ENCODE assay signal across 26 cellular contexts in the genomic region with DNA sequence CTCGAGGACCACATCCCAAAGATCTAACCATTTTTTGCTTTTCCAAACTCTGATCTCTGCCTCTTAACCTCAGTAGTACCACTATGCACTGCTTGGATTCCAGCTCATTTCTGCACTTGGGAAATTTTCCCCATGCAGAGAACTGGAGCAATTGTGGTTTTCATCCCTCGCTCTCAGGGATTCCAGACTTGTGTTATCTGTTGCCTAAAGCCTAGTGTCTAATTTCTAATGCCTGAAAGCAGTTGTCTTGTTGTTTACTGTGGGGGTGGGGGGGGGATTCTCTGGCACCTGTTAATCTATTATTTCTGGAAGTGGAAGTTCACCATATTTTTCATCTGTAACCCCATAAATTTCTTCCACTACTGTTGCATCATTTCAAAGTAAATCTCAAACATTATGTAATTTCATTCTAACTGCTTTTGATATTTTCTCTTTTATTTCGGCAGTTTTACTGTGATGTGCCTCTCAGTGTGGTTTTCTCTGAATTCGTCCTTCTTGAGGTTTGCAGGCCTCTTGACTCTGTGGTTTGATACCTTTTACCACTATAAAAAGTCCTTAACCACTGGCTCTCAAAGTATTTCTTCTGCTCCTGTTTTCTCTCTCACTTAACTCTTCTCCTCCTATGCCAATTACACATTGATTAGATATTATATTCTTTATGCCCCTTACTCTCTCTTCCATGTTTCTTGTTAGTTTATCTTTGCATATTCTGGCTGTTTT.
"Had no signal": no experiment of that assay in that cellular context is flagged by ENCODE, and none has a peak within 500 bp of the region (broad histone marks: within the 10 kb centered on the region; RNA-seq: fewer than 3 reads in every experiment).

No MANE protein-coding gene starts in this region.

- H3K36me3 ChIP-seq: ascending aorta, left ventricle myocardium inferior, right lobe of liver, transverse colon had no signal

- H3K4me2 ChIP-seq: hepatocyte had no signal

- ATAC-seq: activated CD4-positive, alpha-beta T cell treated with anti-CD3 and anti-CD28 coated beads for 36 hours; activated naive CD4-positive, alpha-beta T cell treated with anti-CD3 and anti-CD28 coated beads, Interleukin-2, amount 50 U/mL, for 72 hours; activated T-helper 17 cell treated with anti-CD3 and anti-CD28 coated beads, Interleukin-2, amount 50 U/mL, for 72 hours; right lobe of liver; stimulated activated effector memory CD8-positive, alpha-beta T cell treated with anti-CD3 and anti-CD28 coated beads, Interleukin-12 subunit alpha, Interleukin-12 subunit beta, amount 100 ng/mL, for 72 hours; WTC11 had no signal

- H3K9ac ChIP-seq: parathyroid adenoma had no signal

- H3K79me2 ChIP-seq: hepatocyte, parathyroid adenoma had no signal

- FAIRE-seq: small intestine, urothelium cell line had no signal

- DNase-seq: activated CD4-positive, alpha-beta T cell treated with anti-CD3 and anti-CD28 coated beads for 36 hours; activated CD4-positive, alpha-beta T cell treated with anti-CD3 and anti-CD28 coated beads, Interleukin-2, amount 50 U/mL, for 4 hours; activated CD8-positive, alpha-beta memory T cell treated with anti-CD3 and anti-CD28 coated beads for 24 hours; activated CD8-positive, alpha-beta memory T cell treated with anti-CD3 and anti-CD28 coated beads, Interleukin-2, amount 50 U/mL, for 4 hours; activated T-cell treated with anti-CD3 and anti-CD28 coated beads, Interleukin-2, amount 50 U/mL, for 24 hours; central memory CD4-positive, alpha-beta T cell; effector memory CD4-positive, alpha-beta T cell; foreskin melanocyte; glutamatergic neuron; left ventricle myocardium inferior; mammary epithelial cell; midbrain; nucleus accumbens; right lobe of liver; small intestine; stimulated activated CD4-positive, alpha-beta T cell treated with anti-CD3 and anti-CD28 coated beads, Interleukin-2, amount 100 ng/mL, for 24 hours; T1000; transverse colon had no signal

- H3K9me3 ChIP-seq: right lobe of liver, transverse colon had no signal

- H3K27me3 ChIP-seq: ascending aorta, hepatocyte, right lobe of liver, transverse colon had no signal

- H2AFZ ChIP-seq: hepatocyte, parathyroid adenoma had no signal

- H3K4me3 ChIP-seq: ascending aorta, hepatocyte, left ventricle myocardium inferior, right lobe of liver, transverse colon had no signal

- H3K27ac ChIP-seq: ascending aorta, hepatocyte, left ventricle myocardium inferior, parathyroid adenoma, right lobe of liver, transverse colon had no signal

- H3K4me1 ChIP-seq: left ventricle myocardium inferior, parathyroid adenoma, right lobe of liver, transverse colon had no signal
